In genomic region chr15:49865925-49866757, GRCh38 we compare ENCODE assay signal across 1 cellular context.
TF ChIP-seq lines count a peak whose summit lies in the region.

No MANE protein-coding gene starts in this region.

TF ChIP-seq in A549, 52 proteins besides CTCF, POLR2A, EP300 and RAD21 (continued from another document):
- TF ChIP-seq CHD2 (IDR thresholded peaks at IDR 0.05; ENCODE audit: low read length, partially characterized antibody) (peak; percentile 56), REST (IDR thresholded peaks at IDR 0.05) (no peak), JUNB (IDR thresholded peaks at IDR 0.05) (peak; percentile 92), MYC (IDR thresholded peaks at IDR 0.05; ENCODE audit: borderline replicate concordance, low read length) (no peak), CEBPB (IDR thresholded peaks at IDR 0.05) (peak in 1 of 2 experiments; percentile 84; a peak in 2 of 4 replicates)
- TF ChIP-seq, protein P1, sequence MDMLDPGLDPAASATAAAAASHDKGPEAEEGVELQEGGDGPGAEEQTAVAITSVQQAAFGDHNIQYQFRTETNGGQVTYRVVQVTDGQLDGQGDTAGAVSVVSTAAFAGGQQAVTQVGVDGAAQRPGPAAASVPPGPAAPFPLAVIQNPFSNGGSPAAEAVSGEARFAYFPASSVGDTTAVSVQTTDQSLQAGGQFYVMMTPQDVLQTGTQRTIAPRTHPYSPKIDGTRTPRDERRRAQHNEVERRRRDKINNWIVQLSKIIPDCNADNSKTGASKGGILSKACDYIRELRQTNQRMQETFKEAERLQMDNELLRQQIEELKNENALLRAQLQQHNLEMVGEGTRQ (IDR thresholded peaks at IDR 0.05), result no peak
